ENCODE assay signal across 24 cellular contexts in genomic region chr11:61736310-61736709, GRCh38.
"Had no signal": no experiment of that assay in that cellular context is flagged by ENCODE, and none has a peak within 500 bp of the region (broad histone marks: within the 10 kb centered on the region; RNA-seq: fewer than 3 reads in every experiment).

No MANE protein-coding gene starts in this region.

- H3K27me3 ChIP-seq: cardiac muscle cell, esophagus squamous epithelium, pancreas, sigmoid colon, stomach, tibial artery, upper lobe of right lung had no signal

- H3K27ac ChIP-seq: cardiac muscle cell, esophagus squamous epithelium, pancreas, psoas muscle, sigmoid colon, stomach, tibial artery, upper lobe of right lung, VCaP had no signal

- DNase-seq: activated CD4-positive, alpha-beta T cell treated with anti-CD3 and anti-CD28 coated beads for 4 hours; activated CD4-positive, alpha-beta T cell treated with anti-CD3 and anti-CD28 coated beads, Interleukin-2, amount 50 U/mL, for 4 hours; activated naive CD4-positive, alpha-beta T cell; activated T-cell treated with anti-CD3 and anti-CD28 coated beads for 4 hours; activated T-cell treated with anti-CD3 and anti-CD28 coated beads, Interleukin-2, amount 50 U/mL, for 72 hours; cortex of kidney; endodermal cell; esophagus squamous epithelium; left ventricle myocardium superior; nephron progenitor cell; psoas muscle; sigmoid colon; small intestine; stimulated activated CD4-positive, alpha-beta T cell treated with anti-CD3 and anti-CD28 coated beads, Interleukin-4, amount 100 ng/mL, for 24 hours; stomach; T-helper 9 cell; tibial artery; upper lobe of right lung had no signal

- H3K4me1 Mint-ChIP-seq: endodermal cell had no signal

- H3K27ac Mint-ChIP-seq: activated naive CD4-positive, alpha-beta T cell treated with anti-CD3 and anti-CD28 coated beads, Interleukin-2, amount 50 U/mL, for 72 hours; activated T-cell treated with anti-CD3 and anti-CD28 coated beads, Interleukin-2, amount 50 U/mL, for 72 hours; endodermal cell; nephron progenitor cell; stimulated activated effector memory CD8-positive, alpha-beta T cell treated with anti-CD3 and anti-CD28 coated beads, Interleukin-12 subunit alpha, Interleukin-12 subunit beta, amount 100 ng/mL, for 72 hours; T-helper 1 cell treated with Interleukin-12 subunit alpha and Interleukin-12 subunit beta and Interleukin-4 antibody, amounts not matched to agents 30 μg/mL and 1 μg/mL, for 36 hours had no signal

- H3K9me3 Mint-ChIP-seq: activated naive CD4-positive, alpha-beta T cell treated with anti-CD3 and anti-CD28 coated beads, Interleukin-2, amount 50 U/mL, for 72 hours; activated T-cell treated with anti-CD3 and anti-CD28 coated beads, Interleukin-2, amount 50 U/mL, for 72 hours; endodermal cell; nephron progenitor cell; stimulated activated effector memory CD8-positive, alpha-beta T cell treated with anti-CD3 and anti-CD28 coated beads, Interleukin-12 subunit alpha, Interleukin-12 subunit beta, amount 100 ng/mL, for 72 hours; T-helper 1 cell treated with Interleukin-12 subunit alpha and Interleukin-12 subunit beta and Interleukin-4 antibody, amounts not matched to agents 30 μg/mL and 1 μg/mL, for 36 hours had no signal

- H3K4me3 Mint-ChIP-seq: activated T-cell treated with anti-CD3 and anti-CD28 coated beads, Interleukin-2, amount 50 U/mL, for 72 hours; endodermal cell; nephron progenitor cell; stimulated activated effector memory CD8-positive, alpha-beta T cell treated with anti-CD3 and anti-CD28 coated beads, Interleukin-12 subunit alpha, Interleukin-12 subunit beta, amount 100 ng/mL, for 72 hours; T-helper 1 cell treated with Interleukin-12 subunit alpha and Interleukin-12 subunit beta and Interleukin-4 antibody, amounts not matched to agents 30 μg/mL and 1 μg/mL, for 36 hours had no signal

- H3K36me3 ChIP-seq: cardiac muscle cell, upper lobe of right lung had no signal

- ATAC-seq: activated naive CD4-positive, alpha-beta T cell treated with anti-CD3 and anti-CD28 coated beads, Interleukin-2, amount 50 U/mL, for 72 hours; activated T-cell treated with anti-CD3 and anti-CD28 coated beads, Interleukin-2, amount 50 U/mL, for 72 hours; left ventricle myocardium superior; pancreas; psoas muscle; stimulated activated effector memory CD8-positive, alpha-beta T cell treated with anti-CD3 and anti-CD28 coated beads, Interleukin-12 subunit alpha, Interleukin-12 subunit beta, amount 100 ng/mL, for 72 hours; upper lobe of right lung had no signal

- H3K4me3 ChIP-seq: cardiac muscle cell, esophagus squamous epithelium, pancreas, psoas muscle, sigmoid colon, stomach, tibial artery, upper lobe of right lung had no signal

- H3K9me3 ChIP-seq: esophagus squamous epithelium, pancreas, psoas muscle, sigmoid colon, stomach, tibial artery, upper lobe of right lung had no signal

- H3K36me3 Mint-ChIP-seq: activated naive CD4-positive, alpha-beta T cell treated with anti-CD3 and anti-CD28 coated beads, Interleukin-2, amount 50 U/mL, for 72 hours had no signal
